1 cellular context compared by ENCODE assay signal in the genomic region with DNA sequence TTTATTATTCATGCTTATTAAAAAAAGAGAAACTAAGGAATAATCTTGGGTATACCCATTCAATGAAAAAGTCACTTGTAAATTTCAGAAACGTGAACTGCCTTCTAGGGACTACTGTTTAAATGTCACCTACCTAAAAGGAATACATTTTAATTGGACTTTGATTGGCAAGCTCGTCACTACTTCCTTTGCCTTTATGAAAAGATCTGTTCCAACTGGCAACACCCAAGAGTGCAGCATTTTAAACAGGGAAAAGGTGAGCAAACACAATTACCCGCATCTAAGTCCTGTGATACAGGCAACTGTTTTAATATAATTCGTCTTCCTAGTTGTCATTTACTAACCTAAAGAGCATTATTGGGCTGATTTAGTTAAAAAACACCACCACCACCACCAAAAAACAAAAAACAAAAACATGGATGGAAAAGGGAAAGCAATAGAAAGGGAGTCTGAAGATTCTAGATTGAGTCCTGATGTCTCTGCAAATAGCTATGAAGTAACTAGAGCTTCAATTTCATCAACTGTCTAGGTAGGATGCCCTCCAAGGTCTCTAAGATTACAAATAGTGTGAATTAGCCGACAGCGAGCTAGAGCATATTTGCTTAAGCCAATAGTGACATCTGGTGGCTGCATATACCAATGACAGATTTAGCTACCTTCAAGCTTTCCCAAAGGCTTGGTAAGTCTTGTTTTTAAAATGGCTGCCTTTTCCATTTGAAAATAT.
TF ChIP-seq lines count a peak whose summit lies in the region.

No MANE protein-coding gene starts in this region.

TF ChIP-seq in K562, 482 proteins besides CTCF, POLR2A, EP300 and RAD21 (continued from another document and continues in another):
- TF ChIP-seq, protein P1, sequence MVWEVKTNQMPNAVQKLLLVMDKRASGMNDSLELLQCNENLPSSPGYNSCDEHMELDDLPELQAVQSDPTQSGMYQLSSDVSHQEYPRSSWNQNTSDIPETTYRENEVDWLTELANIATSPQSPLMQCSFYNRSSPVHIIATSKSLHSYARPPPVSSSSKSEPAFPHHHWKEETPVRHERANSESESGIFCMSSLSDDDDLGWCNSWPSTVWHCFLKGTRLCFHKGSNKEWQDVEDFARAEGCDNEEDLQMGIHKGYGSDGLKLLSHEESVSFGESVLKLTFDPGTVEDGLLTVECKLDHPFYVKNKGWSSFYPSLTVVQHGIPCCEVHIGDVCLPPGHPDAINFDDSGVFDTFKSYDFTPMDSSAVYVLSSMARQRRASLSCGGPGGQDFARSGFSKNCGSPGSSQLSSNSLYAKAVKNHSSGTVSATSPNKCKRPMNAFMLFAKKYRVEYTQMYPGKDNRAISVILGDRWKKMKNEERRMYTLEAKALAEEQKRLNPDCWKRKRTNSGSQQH (CRISPR knock-in tag; IDR thresholded peaks at IDR 0.05), result no peak
- TF ChIP-seq TCF15 (CRISPR knock-in tag; IDR thresholded peaks at IDR 0.05), result no peak
- peak; percentile 85 for TF ChIP-seq SMC3 (conservative IDR thresholded peaks at IDR 0.05; ENCODE audit: insufficient read depth, low read depth, low read length)
- TF ChIP-seq ZBTB2 (IDR thresholded peaks at IDR 0.05), result no peak
- TF ChIP-seq ZFP1 (CRISPR knock-in tag; IDR thresholded peaks at IDR 0.05), result no peak
- TF ChIP-seq BRCA1 (IDR thresholded peaks at IDR 0.05), result no peak
- no peak for TF ChIP-seq BRCA1 (CRISPR knock-in tag; IDR thresholded peaks at IDR 0.05)
- TF ChIP-seq THAP12 (CRISPR knock-in tag; IDR thresholded peaks at IDR 0.05), result no peak
- TF ChIP-seq, protein P2, sequence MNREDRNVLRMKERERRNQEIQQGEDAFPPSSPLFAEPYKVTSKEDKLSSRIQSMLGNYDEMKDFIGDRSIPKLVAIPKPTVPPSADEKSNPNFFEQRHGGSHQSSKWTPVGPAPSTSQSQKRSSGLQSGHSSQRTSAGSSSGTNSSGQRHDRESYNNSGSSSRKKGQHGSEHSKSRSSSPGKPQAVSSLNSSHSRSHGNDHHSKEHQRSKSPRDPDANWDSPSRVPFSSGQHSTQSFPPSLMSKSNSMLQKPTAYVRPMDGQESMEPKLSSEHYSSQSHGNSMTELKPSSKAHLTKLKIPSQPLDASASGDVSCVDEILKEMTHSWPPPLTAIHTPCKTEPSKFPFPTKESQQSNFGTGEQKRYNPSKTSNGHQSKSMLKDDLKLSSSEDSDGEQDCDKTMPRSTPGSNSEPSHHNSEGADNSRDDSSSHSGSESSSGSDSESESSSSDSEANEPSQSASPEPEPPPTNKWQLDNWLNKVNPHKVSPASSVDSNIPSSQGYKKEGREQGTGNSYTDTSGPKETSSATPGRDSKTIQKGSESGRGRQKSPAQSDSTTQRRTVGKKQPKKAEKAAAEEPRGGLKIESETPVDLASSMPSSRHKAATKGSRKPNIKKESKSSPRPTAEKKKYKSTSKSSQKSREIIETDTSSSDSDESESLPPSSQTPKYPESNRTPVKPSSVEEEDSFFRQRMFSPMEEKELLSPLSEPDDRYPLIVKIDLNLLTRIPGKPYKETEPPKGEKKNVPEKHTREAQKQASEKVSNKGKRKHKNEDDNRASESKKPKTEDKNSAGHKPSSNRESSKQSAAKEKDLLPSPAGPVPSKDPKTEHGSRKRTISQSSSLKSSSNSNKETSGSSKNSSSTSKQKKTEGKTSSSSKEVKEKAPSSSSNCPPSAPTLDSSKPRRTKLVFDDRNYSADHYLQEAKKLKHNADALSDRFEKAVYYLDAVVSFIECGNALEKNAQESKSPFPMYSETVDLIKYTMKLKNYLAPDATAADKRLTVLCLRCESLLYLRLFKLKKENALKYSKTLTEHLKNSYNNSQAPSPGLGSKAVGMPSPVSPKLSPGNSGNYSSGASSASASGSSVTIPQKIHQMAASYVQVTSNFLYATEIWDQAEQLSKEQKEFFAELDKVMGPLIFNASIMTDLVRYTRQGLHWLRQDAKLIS (CRISPR knock-in tag; IDR thresholded peaks at IDR 0.05), result no peak
- TF ChIP-seq CBFA2T3 (IDR thresholded peaks at IDR 0.05), result no peak
- 0 out of 2 replicates have a peak, but pooled peaks have one; percentile 16 for TF ChIP-seq ATF7 (IDR thresholded peaks at IDR 0.05)
- TF ChIP-seq TBP (optimal IDR thresholded peaks at IDR 0.05; ENCODE audit: low read depth, low read length), result no peak
- no peak for TF ChIP-seq ETS1 (conservative IDR thresholded peaks at IDR 0.05; ENCODE audit: control insufficient read depth, low read depth, low read length)
- no peak for TF ChIP-seq SRSF3 (IDR thresholded peaks at IDR 0.05; ENCODE audit: insufficient read depth, low read length)
- TF ChIP-seq CEBPG (CRISPR knock-in tag; IDR thresholded peaks at IDR 0.05), result no peak
- 0 out of 4 replicates have a peak, but pooled peaks of 1 of the 2 experiments have one; percentile 20 for TF ChIP-seq CEBPG (tag; conservative IDR thresholded peaks at IDR 0.05 in 1 of 2, IDR thresholded peaks at IDR 0.05 in 1 of 2)
- TF ChIP-seq, protein P3, sequence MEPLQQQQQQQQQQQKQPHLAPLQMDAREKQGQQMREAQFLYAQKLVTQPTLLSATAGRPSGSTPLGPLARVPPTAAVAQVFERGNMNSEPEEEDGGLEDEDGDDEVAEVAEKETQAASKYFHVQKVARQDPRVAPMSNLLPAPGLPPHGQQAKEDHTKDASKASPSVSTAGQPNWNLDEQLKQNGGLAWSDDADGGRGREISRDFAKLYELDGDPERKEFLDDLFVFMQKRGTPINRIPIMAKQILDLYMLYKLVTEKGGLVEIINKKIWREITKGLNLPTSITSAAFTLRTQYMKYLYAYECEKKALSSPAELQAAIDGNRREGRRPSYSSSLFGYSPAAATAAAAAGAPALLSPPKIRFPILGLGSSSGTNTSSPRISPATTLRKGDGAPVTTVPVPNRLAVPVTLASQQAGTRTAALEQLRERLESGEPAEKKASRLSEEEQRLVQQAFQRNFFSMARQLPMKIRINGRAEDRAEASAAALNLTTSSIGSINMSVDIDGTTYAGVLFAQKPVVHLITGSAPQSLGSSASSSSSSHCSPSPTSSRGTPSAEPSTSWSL (CRISPR knock-in tag; IDR thresholded peaks at IDR 0.05; ENCODE audit: borderline replicate concordance), result no peak
- TF ChIP-seq TCF3 (CRISPR knock-in tag; IDR thresholded peaks at IDR 0.05), result no peak
- peak; percentile 40; the same call in 1 of the 2 replicates for TF ChIP-seq JUND (IDR thresholded peaks at IDR 0.05; ENCODE audit: borderline replicate concordance, low read depth, low read length)
- no peak for TF ChIP-seq JUND (tag; IDR thresholded peaks at IDR 0.05; ENCODE audit: borderline replicate concordance, low read depth, low read length)
- TF ChIP-seq, protein P4, sequence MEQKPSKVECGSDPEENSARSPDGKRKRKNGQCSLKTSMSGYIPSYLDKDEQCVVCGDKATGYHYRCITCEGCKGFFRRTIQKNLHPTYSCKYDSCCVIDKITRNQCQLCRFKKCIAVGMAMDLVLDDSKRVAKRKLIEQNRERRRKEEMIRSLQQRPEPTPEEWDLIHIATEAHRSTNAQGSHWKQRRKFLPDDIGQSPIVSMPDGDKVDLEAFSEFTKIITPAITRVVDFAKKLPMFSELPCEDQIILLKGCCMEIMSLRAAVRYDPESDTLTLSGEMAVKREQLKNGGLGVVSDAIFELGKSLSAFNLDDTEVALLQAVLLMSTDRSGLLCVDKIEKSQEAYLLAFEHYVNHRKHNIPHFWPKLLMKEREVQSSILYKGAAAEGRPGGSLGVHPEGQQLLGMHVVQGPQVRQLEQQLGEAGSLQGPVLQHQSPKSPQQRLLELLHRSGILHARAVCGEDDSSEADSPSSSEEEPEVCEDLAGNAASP (IDR thresholded peaks at IDR 0.05), result no peak
- peak in 1 of 2 experiments; percentile 36; a peak in 1 of 3 replicates for TF ChIP-seq CBX3 (IDR thresholded peaks at IDR 0.05; ENCODE audit: borderline replicate concordance in 1 of 2, low read length in 2 of 2)
- no peak for TF ChIP-seq GABPB2 (CRISPR knock-in tag; conservative IDR thresholded peaks at IDR 0.05)
- TF ChIP-seq STAG1 (CRISPR knock-in tag; IDR thresholded peaks at IDR 0.05; ENCODE audit: borderline replicate concordance), result no peak; the same call in 1 of the 2 replicates
- TF ChIP-seq HOXB6 (CRISPR knock-in tag; IDR thresholded peaks at IDR 0.05; ENCODE audit: borderline replicate concordance), result no peak
- no peak for TF ChIP-seq TOE1 (IDR thresholded peaks at IDR 0.05; ENCODE audit: borderline replicate concordance)
- no peak for TF ChIP-seq TOE1 (CRISPR knock-in tag; IDR thresholded peaks at IDR 0.05; ENCODE audit: borderline replicate concordance, low read depth)
- peak in 2 of 3 experiments; percentile 15 to 85 for TF ChIP-seq YY1 (IDR thresholded peaks at IDR 0.05; ENCODE audit: borderline replicate concordance in 1 of 3, control insufficient read depth in 1 of 3, extremely low read depth in 1 of 3, insufficient read depth in 3 of 3, insufficient read length in 1 of 3, insufficient replicate concordance in 2 of 3, low read depth in 1 of 3, low read length in 2 of 3)
- TF ChIP-seq POLR2AphosphoS2 (IDR thresholded peaks at IDR 0.05; ENCODE audit: low read length), result no peak
- TF ChIP-seq BHLHE40 (IDR thresholded peaks at IDR 0.05; ENCODE audit: low read length), result no peak
